Comparison of ENCODE assay signal across 1 cellular context in the genomic region with DNA sequence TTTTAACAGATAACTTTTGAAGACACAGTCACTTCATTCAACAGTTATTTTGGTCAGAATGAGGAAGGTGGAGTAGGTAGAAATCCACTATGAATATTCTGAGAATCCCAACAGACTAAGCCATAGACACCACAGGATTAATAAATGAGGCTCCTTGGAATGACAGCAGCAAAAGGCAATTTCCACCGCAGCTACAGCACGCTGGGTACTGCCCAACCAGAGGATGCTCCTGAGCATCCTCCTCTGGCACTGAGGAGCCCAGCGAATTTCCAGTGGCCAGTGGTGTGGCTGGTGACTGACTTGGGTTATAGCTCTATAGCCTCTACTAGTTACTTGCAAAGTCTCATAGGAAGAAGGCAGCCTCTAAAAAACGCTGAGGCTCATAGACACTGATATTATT.
TF ChIP-seq lines count a peak whose summit lies in the region.

No MANE protein-coding gene starts in this region.

TF ChIP-seq in K562, 482 proteins besides CTCF, POLR2A, EP300 and RAD21:
- TF ChIP-seq PTTG1 (tag; IDR thresholded peaks at IDR 0.05; ENCODE audit: low read depth) (no peak), ZNF76 (CRISPR knock-in tag; IDR thresholded peaks at IDR 0.05; ENCODE audit: borderline replicate concordance) (no peak), CREB3L1 (IDR thresholded peaks at IDR 0.05; ENCODE audit: borderline replicate concordance, low read depth) (0 out of 2 replicates have a peak, but pooled peaks have one; percentile 1)
